7 cellular contexts compared by ENCODE assay signal in the genomic region with DNA sequence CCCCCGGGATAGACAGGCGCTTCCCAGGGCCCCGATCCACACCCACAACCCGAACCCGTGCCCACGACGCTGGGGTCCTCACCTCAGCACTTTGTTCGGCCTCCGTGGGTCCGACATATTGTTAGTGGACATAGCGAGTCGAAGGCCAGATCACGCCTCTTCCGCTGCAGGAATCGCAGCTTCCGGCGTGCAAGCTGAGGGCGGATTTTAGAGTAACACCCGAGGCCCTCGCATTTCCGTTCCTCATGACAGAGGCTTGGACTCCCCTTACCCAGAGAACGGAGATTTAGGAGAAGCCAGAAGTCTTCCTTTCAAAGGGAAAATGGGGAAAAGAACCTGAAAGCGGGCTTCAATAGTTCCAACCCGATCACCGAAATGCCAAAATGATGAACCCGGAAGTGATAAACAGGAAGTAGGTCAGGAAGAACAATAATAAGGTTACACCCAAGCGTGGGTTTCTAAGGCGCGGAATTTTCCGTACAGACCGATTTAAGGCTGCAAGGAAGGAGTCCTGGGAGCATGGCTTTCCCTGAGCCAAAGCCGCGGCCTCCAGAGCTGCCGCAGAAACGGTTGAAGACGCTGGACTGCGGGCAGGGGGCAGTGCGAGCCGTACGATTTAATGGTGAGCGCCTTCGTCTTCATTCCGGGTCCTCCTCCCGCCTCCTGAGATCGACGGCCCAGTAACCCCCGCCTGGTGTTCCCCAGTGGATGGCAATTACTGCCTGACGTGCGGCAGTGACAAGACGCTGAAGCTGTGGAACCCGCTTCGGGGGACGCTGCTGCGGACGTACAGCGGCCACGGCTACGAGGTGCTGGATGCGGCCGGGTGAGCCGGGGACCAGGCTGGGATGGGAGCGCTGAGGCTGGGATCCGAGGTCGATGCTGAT. TPM values are rescaled to one million over a fixed set of nuclear protein-coding genes. Genes with fewer than 3 reads are reported as not detected.
DNase-seq lines count a peak whose midpoint lies in the region; ATAC-seq and TF ChIP-seq lines count a peak whose summit lies in the region.

No MANE protein-coding gene starts in this region.

- ATAC-seq in GM18502 (IDR thresholded peaks at IDR 0.05; ENCODE audit: poor library complexity, unreplicated experiment), result peak; percentile 43
- peak; percentile 22 for ATAC-seq in activated naive CD8-positive, alpha-beta T cell treated with anti-CD3 and anti-CD28 coated beads, Interleukin-2, amount 10 ng/mL, durations not matched to agents 7 days and 5 days (ENCODE audit: low read depth)
- ATAC-seq in Right ventricle myocardium inferior, result peak; percentile 64

- POLR2A ChIA-PET in activated naive CD8-positive, alpha-beta T cell treated with anti-CD3 and anti-CD28 coated beads, Interleukin-2, amount 10 ng/mL, durations not matched to agents 7 days and 5 days (lab: Charles Lee), result interaction anchor here (0.5 to 2.2 kb wide), 9 partner anchors 12 to 306 kb away, joined by 3 to 19 read pairs (median 5); partner anchors contain the start of genes DHPS, ZNF490 and ZNF791

- 0 to 1% methylated on average over 31 to 39 of the region's 64 CpGs for WGBS in thyroid gland, 2 donors

- peaks cover 17 to 19% of the 10 kb centered on the region in 2 donors for H3K36me3 ChIP-seq in thyroid gland

- peak in 1 of 2 donors; percentile 50 for TF ChIP-seq POLR2A in thyroid gland (IDR thresholded peaks at IDR 0.05)

- no peaks in the 10 kb centered on the region for H3K9me3 ChIP-seq in thyroid gland

- H3K27ac Mint-ChIP-seq in activated naive CD8-positive, alpha-beta T cell treated with anti-CD3 and anti-CD28 coated beads, Interleukin-2, amount 10 ng/mL, durations not matched to agents 7 days and 5 days, result peak overlapping the region; percentile 100
- H3K27ac Mint-ChIP-seq in osteocyte (ENCODE audit: unreplicated experiment), result peak overlapping the region; percentile 100

- intact Hi-C loops in Right ventricle myocardium inferior (cut with DNase I) (loop anchor here (5.0 kb wide), 1 partner anchor 107 kb away; no protein-coding TSS in a partner anchor), thyroid gland (cut with DNase I) (loop anchor here (10.0 kb wide), 1 partner anchor 175 kb away; no protein-coding TSS in a partner anchor)

- H3K4me1 Mint-ChIP-seq in activated naive CD8-positive, alpha-beta T cell treated with anti-CD3 and anti-CD28 coated beads, Interleukin-2, amount 10 ng/mL, durations not matched to agents 7 days and 5 days, result peaks cover 35% of the 10 kb centered on the region
- peaks cover 36% of the 10 kb centered on the region for H3K4me1 Mint-ChIP-seq in osteocyte (ENCODE audit: unreplicated experiment)

- H3K27me3 Mint-ChIP-seq in activated naive CD8-positive, alpha-beta T cell treated with anti-CD3 and anti-CD28 coated beads, Interleukin-2, amount 10 ng/mL, durations not matched to agents 7 days and 5 days, result no peaks in the 10 kb centered on the region
- no peaks in the 10 kb centered on the region for H3K27me3 Mint-ChIP-seq in osteocyte (ENCODE audit: unreplicated experiment)

- DNase-seq in MV-4-11 (lab: John Stamatoyannopoulos, UW), result peak; percentile 84
- DNase-seq in SKM-1 treated with dmso at 0.1 percent for 144 hours (lab: John Stamatoyannopoulos, UW; ENCODE audit: unreplicated experiment), result peak; percentile 75
- DNase-seq in activated naive CD8-positive, alpha-beta T cell treated with anti-CD3 and anti-CD28 coated beads, Interleukin-2, amount 10 ng/mL, durations not matched to agents 7 days and 5 days, result peak; percentile 80
- peak; percentile 92 for DNase-seq in Right ventricle myocardium inferior (ENCODE audit: missing footprints)
- DNase-seq in osteocyte (ENCODE audit: extremely low spot score, unreplicated experiment), result peak; percentile 90
- DNase-seq in thyroid gland, result peak; percentile 77 to 81

- H3K27me3 ChIP-seq in thyroid gland, result no peaks in the 10 kb centered on the region

- H3K9me3 Mint-ChIP-seq in activated naive CD8-positive, alpha-beta T cell treated with anti-CD3 and anti-CD28 coated beads, Interleukin-2, amount 10 ng/mL, durations not matched to agents 7 days and 5 days, result no peaks in the 10 kb centered on the region
- no peaks in the 10 kb centered on the region for H3K9me3 Mint-ChIP-seq in osteocyte (ENCODE audit: unreplicated experiment)

- H3K4me3 Mint-ChIP-seq in activated naive CD8-positive, alpha-beta T cell treated with anti-CD3 and anti-CD28 coated beads, Interleukin-2, amount 10 ng/mL, durations not matched to agents 7 days and 5 days, result peak overlapping the region; percentile 99
- peak overlapping the region; percentile 87 for H3K4me3 Mint-ChIP-seq in osteocyte (ENCODE audit: unreplicated experiment)

- peak overlapping the region; percentile 55 to 61 (median 61) for H3K4me3 ChIP-seq in thyroid gland (replicated peaks in 1 of 3)

- peak overlapping the region; percentile 89 to 98 (median 95) for H3K27ac ChIP-seq in thyroid gland

- peaks cover 9% of the 10 kb centered on the region for H3K36me3 Mint-ChIP-seq in activated naive CD8-positive, alpha-beta T cell treated with anti-CD3 and anti-CD28 coated beads, Interleukin-2, amount 10 ng/mL, durations not matched to agents 7 days and 5 days
- H3K36me3 Mint-ChIP-seq in osteocyte (ENCODE audit: unreplicated experiment), result peaks cover 11% of the 10 kb centered on the region

- peaks cover 21 to 34% of the 10 kb centered on the region in 2 donors for H3K4me1 ChIP-seq in thyroid gland

- TF ChIP-seq CTCF in osteocyte (IDR thresholded peaks at IDR 0.05) (no peak), thyroid gland (IDR thresholded peaks at IDR 0.05) (no peak)

RNA-seq across cellular contexts. Expression of gene WDR83, which starts 2.9 kb away (rescaled TPM):
- total RNA-seq in activated naive CD8-positive, alpha-beta T cell treated with anti-CD3 and anti-CD28 coated beads, Interleukin-2, amount 10 ng/mL, durations not matched to agents 7 days and 5 days, result 10 to 100 TPM; 18.2 to 21.1 TPM
- total RNA-seq in Right ventricle myocardium inferior (7.2 TPM), osteocyte (11.4 and 12.4 TPM in 2 replicates), thyroid gland (10 to 100 TPM in 3 of 4 donors, 1 to 10 TPM in 1; 9.5 to 17.5 (median 14.3) TPM)

RNA-seq across cellular contexts. Expression of gene MAN2B1, which starts 3.0 kb away (rescaled TPM):
- total RNA-seq in activated naive CD8-positive, alpha-beta T cell treated with anti-CD3 and anti-CD28 coated beads, Interleukin-2, amount 10 ng/mL, durations not matched to agents 7 days and 5 days, result 100 to 1,000 TPM; 108 to 115 TPM
- 40.2 TPM for total RNA-seq in Right ventricle myocardium inferior
- 116 and 120 TPM in 2 replicates for total RNA-seq in osteocyte
- 100 to 1,000 TPM in 1 of 4 donors, 10 to 100 TPM in 3; 38.0 to 106 (median 82.5) TPM for total RNA-seq in thyroid gland

RNA-seq across cellular contexts. Expression of gene DHPS, which starts 12.2 kb away (rescaled TPM):
- total RNA-seq in activated naive CD8-positive, alpha-beta T cell treated with anti-CD3 and anti-CD28 coated beads, Interleukin-2, amount 10 ng/mL, durations not matched to agents 7 days and 5 days, result 100 to 1,000 TPM; 148 to 149 TPM
- total RNA-seq in Right ventricle myocardium inferior (45.9 TPM), osteocyte (64.3 and 68.4 TPM in 2 replicates), thyroid gland (100 to 1,000 TPM; 105 to 122 (median 115) TPM)

RNA-seq across cellular contexts. Expression of gene GNG14, which starts 18.3 kb away (rescaled TPM):
- total RNA-seq in activated naive CD8-positive, alpha-beta T cell treated with anti-CD3 and anti-CD28 coated beads, Interleukin-2, amount 10 ng/mL, durations not matched to agents 7 days and 5 days, result not detected
- total RNA-seq in Right ventricle myocardium inferior (not detected), osteocyte (not detected in 2 replicates), thyroid gland (not detected)

RNA-seq across cellular contexts. Expression of gene FBXW9, which starts 26.9 kb away (rescaled TPM):
- 1 to 10 TPM; 4.9 to 5.3 TPM for total RNA-seq in activated naive CD8-positive, alpha-beta T cell treated with anti-CD3 and anti-CD28 coated beads, Interleukin-2, amount 10 ng/mL, durations not matched to agents 7 days and 5 days
- total RNA-seq in Right ventricle myocardium inferior, result 1.7 TPM
- 10.9 and 11.4 TPM in 2 replicates for total RNA-seq in osteocyte
- 10 to 100 TPM in 2 of 4 donors, 1 to 10 TPM in 2; 5.9 to 13.7 (median 11.3) TPM for total RNA-seq in thyroid gland

Comparison
In these comparisons a context has a peak if more than half of its experiments do, and no peak if none do; other contexts are left out.
1. Peak in every context shown above with its lines: DNase-seq, ATAC-seq, H3K4me3 ChIP-seq and H3K27ac ChIP-seq.